ENCODE assay signal across 19 cellular contexts in genomic region chr5:1460054-1460682, GRCh38. TPM values are rescaled to one million over a fixed set of nuclear protein-coding genes. Genes with fewer than 3 reads are reported as not detected.
DNase-seq lines count a peak whose midpoint lies in the region; ATAC-seq lines count a peak whose summit lies in the region.
"Had no signal": no experiment of that assay in that cellular context is flagged by ENCODE, and none has a peak within 500 bp of the region (broad histone marks: within the 10 kb centered on the region; RNA-seq: fewer than 3 reads in every experiment).

No MANE protein-coding gene starts in this region.

- POLR2A ChIA-PET in activated naive CD8-positive, alpha-beta T cell treated with anti-CD3 and anti-CD28 coated beads, Interleukin-2, amount 10 ng/mL, durations not matched to agents 7 days and 5 days (lab: Charles Lee), result no interaction called here

- peaks cover 30% of the 10 kb centered on the region for H3K36me3 Mint-ChIP-seq in activated naive CD8-positive, alpha-beta T cell treated with anti-CD3 and anti-CD28 coated beads, Interleukin-2, amount 10 ng/mL, durations not matched to agents 7 days and 5 days
- H3K36me3 Mint-ChIP-seq in activated naive CD8-positive, alpha-beta T cell treated with anti-CD3 and anti-CD28 coated beads for 36 hours, result peaks cover 20% of the 10 kb centered on the region
- peaks cover 34 to 55% (median 34%) of the 10 kb centered on the region in 3 donors for H3K36me3 Mint-ChIP-seq in immature natural killer cell
- H3K36me3 Mint-ChIP-seq in stimulated activated memory B cell treated with anti-CD40 and anti-IgM and Interleukin-4, amounts not matched to agents 10 μg/mL and 1 μg/mL and 100 μg/mL, for 72 hours, result peaks cover 56% of the 10 kb centered on the region

- peak; percentile 8 for DNase-seq in activated naive CD8-positive, alpha-beta T cell treated with anti-CD3 and anti-CD28 coated beads, Interleukin-2, amount 10 ng/mL, durations not matched to agents 7 days and 5 days
- no peak for DNase-seq in activated naive CD8-positive, alpha-beta T cell treated with anti-CD3 and anti-CD28 coated beads for 36 hours
- peak; percentile 52 for DNase-seq in NCI-H2107 treated with DMSO at 0.1 percent for 48 hours (lab: John Stamatoyannopoulos, UW; ENCODE audit: unreplicated experiment)
- DNase-seq in immature natural killer cell, result no peak
- DNase-seq in NCI-H1105 treated with DMSO at 0.1 percent for 48 hours (lab: John Stamatoyannopoulos, UW), result no peak
- DNase-seq in posterior vena cava (ENCODE audit: low spot score), result no peak
- DNase-seq: activated CD4-positive, alpha-beta T cell treated with anti-CD3 and anti-CD28 coated beads for 48 hours; activated naive CD4-positive, alpha-beta T cell; heart right ventricle; mesendoderm; MM.1S; NCI-H2029 treated with DMSO at 0.1 percent for 48 hours; NCI-H526; stimulated activated naive B cell treated with anti-CD40 and anti-IgM and Interleukin-4, amounts not matched to agents 10 μg/mL and 1 μg/mL and 100 μg/mL, for 72 hours; thyroid gland had no signal

- H3K9me3 Mint-ChIP-seq in activated naive CD8-positive, alpha-beta T cell treated with anti-CD3 and anti-CD28 coated beads, Interleukin-2, amount 10 ng/mL, durations not matched to agents 7 days and 5 days, result peaks cover 15% of the 10 kb centered on the region
- H3K9me3 Mint-ChIP-seq in activated naive CD8-positive, alpha-beta T cell treated with anti-CD3 and anti-CD28 coated beads for 36 hours, result peaks cover 16% of the 10 kb centered on the region
- H3K9me3 Mint-ChIP-seq in immature natural killer cell, result peaks cover 0 to 14% (median 3%) of the 10 kb centered on the region in 6 donors
- H3K9me3 Mint-ChIP-seq in stimulated activated memory B cell treated with anti-CD40 and anti-IgM and Interleukin-4, amounts not matched to agents 10 μg/mL and 1 μg/mL and 100 μg/mL, for 72 hours, result peaks cover 5% of the 10 kb centered on the region

- no peak overlapping the region for H3K27ac Mint-ChIP-seq in activated naive CD8-positive, alpha-beta T cell treated with anti-CD3 and anti-CD28 coated beads, Interleukin-2, amount 10 ng/mL, durations not matched to agents 7 days and 5 days
- no peak overlapping the region for H3K27ac Mint-ChIP-seq in activated naive CD8-positive, alpha-beta T cell treated with anti-CD3 and anti-CD28 coated beads for 36 hours
- H3K27ac Mint-ChIP-seq in immature natural killer cell, result peak overlapping the region in 5 of 6 donors; percentile 43 to 70 (median 64)
- peak overlapping the region; percentile 24 for H3K27ac Mint-ChIP-seq in stimulated activated memory B cell treated with anti-CD40 and anti-IgM and Interleukin-4, amounts not matched to agents 10 μg/mL and 1 μg/mL and 100 μg/mL, for 72 hours
- H3K27ac Mint-ChIP-seq: nephron; stimulated activated naive B cell treated with anti-CD40 and anti-IgM and Interleukin-4, amounts not matched to agents 10 μg/mL and 1 μg/mL and 100 μg/mL, for 72 hours had no signal

- ATAC-seq in activated naive CD8-positive, alpha-beta T cell treated with anti-CD3 and anti-CD28 coated beads, Interleukin-2, amount 10 ng/mL, durations not matched to agents 7 days and 5 days (ENCODE audit: low read depth), result no peak
- ATAC-seq in stimulated activated memory B cell treated with anti-CD40 and anti-IgM and Interleukin-4, amounts not matched to agents 10 μg/mL and 1 μg/mL and 100 μg/mL, for 72 hours, result no peak
- ATAC-seq in activated CD4-positive, CD25-positive, alpha-beta regulatory T cell treated with anti-CD3 and anti-CD28 coated beads, Interleukin-2, amount 50 U/mL, for 24 hours, result no peak
- ATAC-seq: heart right ventricle had no signal

- no peak overlapping the region for H3K4me3 Mint-ChIP-seq in activated naive CD8-positive, alpha-beta T cell treated with anti-CD3 and anti-CD28 coated beads, Interleukin-2, amount 10 ng/mL, durations not matched to agents 7 days and 5 days
- no peak overlapping the region for H3K4me3 Mint-ChIP-seq in activated naive CD8-positive, alpha-beta T cell treated with anti-CD3 and anti-CD28 coated beads for 36 hours
- H3K4me3 Mint-ChIP-seq in immature natural killer cell, result peak overlapping the region in 2 of 5 donors; percentile 4 to 27
- no peak overlapping the region for H3K4me3 Mint-ChIP-seq in stimulated activated memory B cell treated with anti-CD40 and anti-IgM and Interleukin-4, amounts not matched to agents 10 μg/mL and 1 μg/mL and 100 μg/mL, for 72 hours
- H3K4me3 Mint-ChIP-seq: nephron; stimulated activated naive B cell treated with anti-CD40 and anti-IgM and Interleukin-4, amounts not matched to agents 10 μg/mL and 1 μg/mL and 100 μg/mL, for 72 hours had no signal

- intact Hi-C loops in posterior vena cava (cut with DNase I), result loop anchor here in 1 of 2 donors (5.0 kb wide), 1 partner anchor 1937 kb away; no protein-coding TSS in a partner anchor

- H3K27me3 Mint-ChIP-seq in activated naive CD8-positive, alpha-beta T cell treated with anti-CD3 and anti-CD28 coated beads, Interleukin-2, amount 10 ng/mL, durations not matched to agents 7 days and 5 days, result no peaks in the 10 kb centered on the region
- H3K27me3 Mint-ChIP-seq in activated naive CD8-positive, alpha-beta T cell treated with anti-CD3 and anti-CD28 coated beads for 36 hours, result no peaks in the 10 kb centered on the region
- peaks cover 11 to 47% (median 17%) of the 10 kb centered on the region in 3 donors for H3K27me3 Mint-ChIP-seq in immature natural killer cell (ENCODE audit: low read depth in 3 of 3)
- H3K27me3 Mint-ChIP-seq in stimulated activated memory B cell treated with anti-CD40 and anti-IgM and Interleukin-4, amounts not matched to agents 10 μg/mL and 1 μg/mL and 100 μg/mL, for 72 hours, result no peaks in the 10 kb centered on the region
- H3K27me3 Mint-ChIP-seq: stimulated activated naive B cell treated with anti-CD40 and anti-IgM and Interleukin-4, amounts not matched to agents 10 μg/mL and 1 μg/mL and 100 μg/mL, for 72 hours had no signal

- H3K4me1 Mint-ChIP-seq in activated naive CD8-positive, alpha-beta T cell treated with anti-CD3 and anti-CD28 coated beads, Interleukin-2, amount 10 ng/mL, durations not matched to agents 7 days and 5 days, result no peaks in the 10 kb centered on the region
- H3K4me1 Mint-ChIP-seq in activated naive CD8-positive, alpha-beta T cell treated with anti-CD3 and anti-CD28 coated beads for 36 hours, result no peaks in the 10 kb centered on the region
- peaks cover 4 to 6% of the 10 kb centered on the region in 2 donors for H3K4me1 Mint-ChIP-seq in immature natural killer cell
- peaks cover 7% of the 10 kb centered on the region for H3K4me1 Mint-ChIP-seq in stimulated activated memory B cell treated with anti-CD40 and anti-IgM and Interleukin-4, amounts not matched to agents 10 μg/mL and 1 μg/mL and 100 μg/mL, for 72 hours
- H3K4me1 Mint-ChIP-seq: nephron had no signal

RNA-seq across cellular contexts. Expression of gene SLC6A3, which starts 14.9 kb away (rescaled TPM):
- under 1 TPM in 1 of 2 experiments, not detected in 1; 0.08 TPM for total RNA-seq in activated naive CD8-positive, alpha-beta T cell treated with anti-CD3 and anti-CD28 coated beads, Interleukin-2, amount 10 ng/mL, durations not matched to agents 7 days and 5 days
- total RNA-seq in activated naive CD8-positive, alpha-beta T cell treated with anti-CD3 and anti-CD28 coated beads for 36 hours, result not detected
- not detected for polyA plus RNA-seq in immature natural killer cell
- total RNA-seq in posterior vena cava, result under 1 TPM; 0.10 to 0.19 TPM
- total RNA-seq: ascending aorta had no signal

Comparison
In these comparisons a context has a peak if more than half of its experiments do, and no peak if none do; other contexts are left out.
1. DNase-seq: peak in activated naive CD8-positive, alpha-beta T cell treated with anti-CD3 and anti-CD28 coated beads, Interleukin-2, amount 10 ng/mL, durations not matched to agents 7 days and 5 days (single experiment) and NCI-H2107 treated with DMSO at 0.1 percent for 48 hours (single experiment); none in activated naive CD8-positive, alpha-beta T cell treated with anti-CD3 and anti-CD28 coated beads for 36 hours (single experiment), immature natural killer cell (0 of 3), NCI-H1105 treated with DMSO at 0.1 percent for 48 hours (single experiment) and posterior vena cava (single experiment).
2. H3K27ac Mint-ChIP-seq: peak in immature natural killer cell (5 of 6) and stimulated activated memory B cell treated with anti-CD40 and anti-IgM and Interleukin-4, amounts not matched to agents 10 μg/mL and 1 μg/mL and 100 μg/mL, for 72 hours (single experiment); none in activated naive CD8-positive, alpha-beta T cell treated with anti-CD3 and anti-CD28 coated beads, Interleukin-2, amount 10 ng/mL, durations not matched to agents 7 days and 5 days (single experiment) and activated naive CD8-positive, alpha-beta T cell treated with anti-CD3 and anti-CD28 coated beads for 36 hours (single experiment).